Comparison of ENCODE assay signal across 16 cellular contexts in the genomic region with DNA sequence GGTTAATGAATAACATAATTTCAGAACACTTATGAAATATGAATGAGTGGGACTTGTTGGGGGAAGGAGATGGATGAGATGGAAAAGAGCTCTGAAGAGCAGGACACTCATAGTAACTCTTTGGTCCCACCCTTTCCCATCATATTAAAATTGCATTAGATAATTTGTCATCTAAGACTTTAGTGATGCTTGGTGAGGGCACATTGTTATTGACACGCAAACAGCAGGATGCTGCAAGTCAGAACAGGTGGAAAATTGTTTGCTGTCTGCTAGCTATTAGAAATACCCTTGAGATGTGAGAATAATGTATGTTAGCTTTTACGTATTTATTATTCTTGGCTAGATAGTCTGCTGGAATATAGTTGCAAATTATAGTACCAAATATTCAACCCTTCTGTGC.
DNase-seq lines count a peak whose midpoint lies in the region; ATAC-seq and TF ChIP-seq lines count a peak whose summit lies in the region.
"Had no signal": no experiment of that assay in that cellular context is flagged by ENCODE, and none has a peak within 500 bp of the region (broad histone marks: within the 10 kb centered on the region; RNA-seq: fewer than 3 reads in every experiment).

No MANE protein-coding gene starts in this region.

- H3K27me3 ChIP-seq in psoas muscle (ENCODE audit: insufficient read depth in 3 of 3, low read length in 2 of 3): no peaks in the 10 kb centered on the region
- H3K27me3 ChIP-seq: spleen had no signal

- no peaks in the 10 kb centered on the region for H3K27me3 Mint-ChIP-seq in activated naive CD4-positive, alpha-beta T cell treated with anti-CD3 and anti-CD28 coated beads, Interleukin-2, amount 10 ng/mL, durations not matched to agents 7 days and 5 days

- no peaks in the 10 kb centered on the region for H3K36me3 Mint-ChIP-seq in activated naive CD4-positive, alpha-beta T cell treated with anti-CD3 and anti-CD28 coated beads, Interleukin-2, amount 10 ng/mL, durations not matched to agents 7 days and 5 days

- no peaks in the 10 kb centered on the region for H3K9me3 ChIP-seq in psoas muscle
- H3K9me3 ChIP-seq: spleen had no signal

- no peaks in the 10 kb centered on the region for H3K4me1 Mint-ChIP-seq in activated naive CD4-positive, alpha-beta T cell treated with anti-CD3 and anti-CD28 coated beads, Interleukin-2, amount 10 ng/mL, durations not matched to agents 7 days and 5 days

- H3K9me3 Mint-ChIP-seq in activated naive CD4-positive, alpha-beta T cell treated with anti-CD3 and anti-CD28 coated beads, Interleukin-2, amount 10 ng/mL, durations not matched to agents 7 days and 5 days: no peaks in the 10 kb centered on the region
- H3K9me3 Mint-ChIP-seq: activated T-helper 1 cell treated with anti-CD3 and anti-CD28 coated beads, Interleukin-12 subunit alpha, Interleukin-12 subunit beta, Interleukin-2, Interleukin-4 antibody, amounts not matched to agents 30 ng/mL and 10 ng/mL and 1 ng/mL, durations not matched to agents 14 hours and 24 hours and 36 hours; nephron had no signal

- H3K4me1 ChIP-seq in psoas muscle: no peaks in the 10 kb centered on the region
- H3K4me1 ChIP-seq: spleen had no signal

- WGBS in psoas muscle, 3 donors: 88 to 94% (median 93%) methylated on average over 2 of the region's 2 CpGs

- H3K4me3 Mint-ChIP-seq in activated naive CD4-positive, alpha-beta T cell treated with anti-CD3 and anti-CD28 coated beads, Interleukin-2, amount 10 ng/mL, durations not matched to agents 7 days and 5 days: no peak overlapping the region
- H3K4me3 Mint-ChIP-seq: activated T-helper 1 cell treated with anti-CD3 and anti-CD28 coated beads, Interleukin-12 subunit alpha, Interleukin-12 subunit beta, Interleukin-2, Interleukin-4 antibody, amounts not matched to agents 30 ng/mL and 10 ng/mL and 1 ng/mL, durations not matched to agents 14 hours and 24 hours and 36 hours; nephron had no signal

- ATAC-seq in psoas muscle: no peak
- no peak for ATAC-seq in HG03039 (IDR thresholded peaks at IDR 0.05; ENCODE audit: unreplicated experiment)

- TF ChIP-seq CTCF in epithelial cell of esophagus (IDR thresholded peaks at IDR 0.05; ENCODE audit: insufficient read depth, low read depth, low read length, missing control alignments) (no peak), psoas muscle (IDR thresholded peaks at IDR 0.05) (no peak)

- H3K4me3 ChIP-seq in epithelial cell of esophagus (ENCODE audit: low read length): no peak overlapping the region
- no peak overlapping the region for H3K4me3 ChIP-seq in psoas muscle
- H3K4me3 ChIP-seq: spleen had no signal

- CTCF ChIA-PET in activated naive CD4-positive, alpha-beta T cell treated with anti-CD3 and anti-CD28 coated beads, Interleukin-2, amount 10 ng/mL, durations not matched to agents 7 days and 5 days (lab: Charles Lee): no interaction called here

- H3K27ac Mint-ChIP-seq in activated naive CD4-positive, alpha-beta T cell treated with anti-CD3 and anti-CD28 coated beads, Interleukin-2, amount 10 ng/mL, durations not matched to agents 7 days and 5 days: no peak overlapping the region
- H3K27ac Mint-ChIP-seq: activated T-helper 1 cell treated with anti-CD3 and anti-CD28 coated beads, Interleukin-12 subunit alpha, Interleukin-12 subunit beta, Interleukin-2, Interleukin-4 antibody, amounts not matched to agents 30 ng/mL and 10 ng/mL and 1 ng/mL, durations not matched to agents 14 hours and 24 hours and 36 hours had no signal

- H3K36me3 ChIP-seq in psoas muscle (ENCODE audit: insufficient read depth in 1 of 2, low read depth in 1 of 2): no peaks in the 10 kb centered on the region
- H3K36me3 ChIP-seq: spleen had no signal

- no peak overlapping the region for H3K27ac ChIP-seq in psoas muscle
- H3K27ac ChIP-seq: spleen had no signal

- intact Hi-C loops in psoas muscle (cut with DNase I): no loop called here

- DNase-seq in COR-L47 (lab: John Stamatoyannopoulos, UW) (peak; percentile 74), NCI-H1436 treated with DMSO at 0.1 percent for 48 hours (lab: John Stamatoyannopoulos, UW) (peak; percentile 28), NCI-H510A treated with DMSO at 0.1 percent for 48 hours (lab: John Stamatoyannopoulos, UW) (peak; percentile 76), epithelial cell of esophagus (ENCODE audit: low read depth) (peak; percentile 90), psoas muscle (no peak), activated gamma-delta T cell treated with Interleukin-2 at 50 U/mL for 16 hours (no peak)
- no peak for DNase-seq in activated naive CD4-positive, alpha-beta T cell treated with anti-CD3 and anti-CD28 coated beads, Interleukin-2, amount 10 ng/mL, durations not matched to agents 7 days and 5 days
- DNase-seq: ACHN, C1 segment of cervical spinal cord, DND-41, MM.1S, spleen, T1000 had no signal

Comparison
In these comparisons a context has a peak if more than half of its experiments do, and no peak if none do; other contexts are left out.
1. DNase-seq: peak in COR-L47 (single experiment), NCI-H1436 treated with DMSO at 0.1 percent for 48 hours (single experiment), NCI-H510A treated with DMSO at 0.1 percent for 48 hours (single experiment) and epithelial cell of esophagus (single experiment); none in psoas muscle (0 of 2), activated gamma-delta T cell treated with Interleukin-2 at 50 U/mL for 16 hours (single experiment) and activated naive CD4-positive, alpha-beta T cell treated with anti-CD3 and anti-CD28 coated beads, Interleukin-2, amount 10 ng/mL, durations not matched to agents 7 days and 5 days (single experiment).